1 cellular context compared by ENCODE assay signal in the genomic region with DNA sequence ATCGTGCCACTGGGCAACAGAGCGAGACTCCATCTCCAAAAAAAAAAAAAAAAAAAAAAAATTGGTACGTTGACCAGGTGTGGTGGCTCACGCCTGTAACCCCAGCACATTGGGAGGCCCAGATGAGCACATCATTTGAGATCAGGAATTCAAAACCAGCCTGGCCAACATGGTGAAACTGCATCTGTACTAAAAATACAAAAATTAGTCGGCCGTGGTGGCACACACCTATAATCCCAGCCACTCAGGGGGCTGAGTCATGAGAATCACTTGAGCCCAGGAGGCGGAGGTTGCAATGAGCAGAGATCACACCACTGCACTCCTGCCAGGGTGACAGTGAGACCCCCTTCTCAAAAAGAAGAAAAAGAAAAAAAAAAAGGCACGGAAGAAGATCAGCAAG.
TF ChIP-seq lines count a peak whose summit lies in the region.

No MANE protein-coding gene starts in this region.

TF ChIP-seq in GM12878, 131 proteins besides CTCF, POLR2A, EP300 and RAD21 (continued from another document):
- TF ChIP-seq, protein P1, sequence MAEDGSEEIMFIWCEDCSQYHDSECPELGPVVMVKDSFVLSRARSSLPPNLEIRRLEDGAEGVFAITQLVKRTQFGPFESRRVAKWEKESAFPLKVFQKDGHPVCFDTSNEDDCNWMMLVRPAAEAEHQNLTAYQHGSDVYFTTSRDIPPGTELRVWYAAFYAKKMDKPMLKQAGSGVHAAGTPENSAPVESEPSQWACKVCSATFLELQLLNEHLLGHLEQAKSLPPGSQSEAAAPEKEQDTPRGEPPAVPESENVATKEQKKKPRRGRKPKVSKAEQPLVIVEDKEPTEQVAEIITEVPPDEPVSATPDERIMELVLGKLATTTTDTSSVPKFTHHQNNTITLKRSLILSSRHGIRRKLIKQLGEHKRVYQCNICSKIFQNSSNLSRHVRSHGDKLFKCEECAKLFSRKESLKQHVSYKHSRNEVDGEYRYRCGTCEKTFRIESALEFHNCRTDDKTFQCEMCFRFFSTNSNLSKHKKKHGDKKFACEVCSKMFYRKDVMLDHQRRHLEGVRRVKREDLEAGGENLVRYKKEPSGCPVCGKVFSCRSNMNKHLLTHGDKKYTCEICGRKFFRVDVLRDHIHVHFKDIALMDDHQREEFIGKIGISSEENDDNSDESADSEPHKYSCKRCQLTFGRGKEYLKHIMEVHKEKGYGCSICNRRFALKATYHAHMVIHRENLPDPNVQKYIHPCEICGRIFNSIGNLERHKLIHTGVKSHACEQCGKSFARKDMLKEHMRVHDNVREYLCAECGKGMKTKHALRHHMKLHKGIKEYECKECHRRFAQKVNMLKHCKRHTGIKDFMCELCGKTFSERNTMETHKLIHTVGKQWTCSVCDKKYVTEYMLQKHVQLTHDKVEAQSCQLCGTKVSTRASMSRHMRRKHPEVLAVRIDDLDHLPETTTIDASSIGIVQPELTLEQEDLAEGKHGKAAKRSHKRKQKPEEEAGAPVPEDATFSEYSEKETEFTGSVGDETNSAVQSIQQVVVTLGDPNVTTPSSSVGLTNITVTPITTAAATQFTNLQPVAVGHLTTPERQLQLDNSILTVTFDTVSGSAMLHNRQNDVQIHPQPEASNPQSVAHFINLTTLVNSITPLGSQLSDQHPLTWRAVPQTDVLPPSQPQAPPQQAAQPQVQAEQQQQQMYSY (CRISPR knock-in tag; IDR thresholded peaks at IDR 0.05): no peak
- TF ChIP-seq HDAC2 (IDR thresholded peaks at IDR 0.05) (no peak), NFXL1 (IDR thresholded peaks at IDR 0.05; ENCODE audit: borderline replicate concordance) (no peak), KAT2A (conservative IDR thresholded peaks at IDR 0.05; ENCODE audit: control insufficient read depth, low read depth, low read length) (no peak), BCL3 (IDR thresholded peaks at IDR 0.05; ENCODE audit: borderline replicate concordance, insufficient read depth, low read depth, low read length, poor library complexity, severe bottlenecking) (no peak), CHD2 (IDR thresholded peaks at IDR 0.05; ENCODE audit: borderline replicate concordance, low read depth, low read length) (no peak), CREB1 (IDR thresholded peaks at IDR 0.05; ENCODE audit: low read depth) (no peak), SREBF1 (IDR thresholded peaks at IDR 0.05; ENCODE audit: low read length) (no peak)
